Comparison of ENCODE assay signal across 1 cellular context in genomic region chr2:29245742-29246387, GRCh38.
A peak's percentile ranks its signal among the peaks of the same experiment; 100 is the strongest.
TF ChIP-seq lines count a peak whose summit lies in the region.

No MANE protein-coding gene starts in this region.

TF ChIP-seq in HepG2, 621 proteins besides CTCF, POLR2A, EP300 and RAD21 (continued from another document):
- TF ChIP-seq TFAP4 (IDR thresholded peaks at IDR 0.05; ENCODE audit: borderline replicate concordance, low read depth), result peak; percentile 89
- peak; percentile 62; the same call in 1 of the 2 replicates for TF ChIP-seq ZMYM2 (CRISPR knock-in tag; IDR thresholded peaks at IDR 0.05)
- TF ChIP-seq SKIL (CRISPR knock-in tag; IDR thresholded peaks at IDR 0.05; ENCODE audit: borderline replicate concordance), result 0 out of 2 replicates have a peak, but pooled peaks have one; percentile 12
- TF ChIP-seq ZNF670 (CRISPR knock-in tag; IDR thresholded peaks at IDR 0.05; ENCODE audit: borderline replicate concordance), result no peak
- peak; percentile 87; the same call in 1 of the 2 replicates for TF ChIP-seq CHD4 (IDR thresholded peaks at IDR 0.05; ENCODE audit: borderline replicate concordance, low read length)
- TF ChIP-seq MEIS1 (CRISPR knock-in tag; IDR thresholded peaks at IDR 0.05; ENCODE audit: borderline replicate concordance), result no peak
- TF ChIP-seq SP1 (IDR thresholded peaks at IDR 0.05), result no peak
- TF ChIP-seq SP1 (CRISPR knock-in tag; IDR thresholded peaks at IDR 0.05), result no peak
- no peak for TF ChIP-seq SP140L (CRISPR knock-in tag; IDR thresholded peaks at IDR 0.05; ENCODE audit: borderline replicate concordance)
- TF ChIP-seq ZKSCAN1 (IDR thresholded peaks at IDR 0.05; ENCODE audit: low read length), result peak; percentile 99
- 0 out of 2 replicates have a peak, but pooled peaks have one; percentile 12 for TF ChIP-seq ZMYM3 (CRISPR knock-in tag; IDR thresholded peaks at IDR 0.05)
- TF ChIP-seq ZNF737 (CRISPR knock-in tag; IDR thresholded peaks at IDR 0.05; ENCODE audit: borderline replicate concordance), result 0 out of 2 replicates have a peak, but pooled peaks have one; percentile 54
- TF ChIP-seq RBM39 (IDR thresholded peaks at IDR 0.05; ENCODE audit: low read depth, low read length, poor library complexity, severe bottlenecking), result peak; percentile 46
